ENCODE assay signal across 7 cellular contexts in genomic region chr2:81692566-81692965, GRCh38.
"Had no signal": no experiment of that assay in that cellular context is flagged by ENCODE, and none has a peak within 500 bp of the region (broad histone marks: within the 10 kb centered on the region; RNA-seq: fewer than 3 reads in every experiment).

No MANE protein-coding gene starts in this region.

- ATAC-seq: HepG2, K562 had no signal

- H3K4me3 ChIP-seq: K562 had no signal

- DNase-seq: IMR-90, KBM-7, KG1 had no signal

- H3K36me3 Mint-ChIP-seq: IgD-negative memory B cell had no signal

- H3K4me1 Mint-ChIP-seq: IgD-negative memory B cell had no signal

- H3K27me3 Mint-ChIP-seq: IgD-negative memory B cell had no signal

- H3K4me3 Mint-ChIP-seq: IgD-negative memory B cell had no signal

- H3K27ac ChIP-seq: HL-60 had no signal
